In genomic region chr3:141370065-141370533, GRCh38 we compare ENCODE assay signal across 8 cellular contexts. TPM values are rescaled to one million over a fixed set of nuclear protein-coding genes. Genes with fewer than 3 reads are reported as not detected.
DNase-seq lines count a peak whose midpoint lies in the region; ATAC-seq and TF ChIP-seq lines count a peak whose summit lies in the region.

No MANE protein-coding gene starts in this region.

- H3K4me3 Mint-ChIP-seq in CD14-positive monocyte: no peak overlapping the region

- no peak overlapping the region for H3K9ac ChIP-seq in endocrine pancreas (ENCODE audit: control insufficient read depth, insufficient read depth, low read length)

- H3K27me3 ChIP-seq in endocrine pancreas (ENCODE audit: control insufficient read depth, insufficient read depth, low read length): no peaks in the 10 kb centered on the region

- no peaks in the 10 kb centered on the region for H3K36me3 Mint-ChIP-seq in CD14-positive monocyte

- no peaks in the 10 kb centered on the region for H3K36me3 ChIP-seq in endocrine pancreas (ENCODE audit: control insufficient read depth, insufficient read depth, low read length)

- H3K27ac Mint-ChIP-seq in CD14-positive monocyte: peak overlapping the region in 1 of 7 donors; percentile 57

- peaks cover 19% of the 10 kb centered on the region for H3K4me1 Mint-ChIP-seq in CD14-positive monocyte

- no peak for TF ChIP-seq CTCF in CD14-positive monocyte (IDR thresholded peaks at IDR 0.05)

- intact Hi-C loops in CD14-positive monocyte (cut with micrococcal nuclease): no loop called here

- no peaks in the 10 kb centered on the region for H3K9me3 ChIP-seq in endocrine pancreas (ENCODE audit: control insufficient read depth, low read length)

- H3K9me3 Mint-ChIP-seq in CD14-positive monocyte: peaks cover 0 to 3% (median 0%) of the 10 kb centered on the region in 7 donors

- peaks cover 6% of the 10 kb centered on the region for H3K4me1 ChIP-seq in endocrine pancreas (ENCODE audit: control insufficient read depth, insufficient read depth, low read length)

- peak; percentile 51 for DNase-seq in CD14-positive monocyte (ENCODE audit: low spot score)
- DNase-seq in NCI-H526 treated with DMSO at 0.1 percent for 48 hours (lab: John Stamatoyannopoulos, UW): peak; percentile 85
- DNase-seq in activated CD4-positive, alpha-beta T cell treated with anti-CD3 and anti-CD28 coated beads, Interleukin-2, amount 50 U/mL, for 48 hours: peak; percentile 24 to 53
- peak; percentile 78 for DNase-seq in mucosa of gallbladder (ENCODE audit: low spot score)
- DNase-seq in stimulated activated naive CD4-positive, alpha-beta T cell treated with Interleukin-2 at 50 U/mL for 16 hours (lab: John Stamatoyannopoulos, UW): peak; percentile 36

- peak overlapping the region; percentile 34 for H3K4me3 ChIP-seq in endocrine pancreas (ENCODE audit: control insufficient read depth, insufficient read depth, low read length)

- peaks cover 0 to 2% (median 0%) of the 10 kb centered on the region in 3 donors for H3K27me3 Mint-ChIP-seq in CD14-positive monocyte (ENCODE audit: low read depth in 3 of 3)

- ATAC-seq in GM18909 (IDR thresholded peaks at IDR 0.05; ENCODE audit: poor library complexity, unreplicated experiment) (peak; percentile 79), HG03135 (IDR thresholded peaks at IDR 0.05; ENCODE audit: unreplicated experiment) (peak; percentile 91)

RNA-seq across cellular contexts. Expression of gene ZBTB38, which starts 1.8 kb away (rescaled TPM):
- polyA plus RNA-seq in CD14-positive monocyte: 10 to 100 TPM; 19.0 to 28.5 TPM
- total RNA-seq in mucosa of gallbladder: 159 TPM

Comparison
In these comparisons a context has a peak if more than half of its experiments do, and no peak if none do; other contexts are left out.
1. Peak in every context shown above with its lines: DNase-seq, ATAC-seq and H3K4me3 ChIP-seq.